In genomic region chr22:41383085-41383484, GRCh38 we compare ENCODE assay signal across 9 cellular contexts. TPM values are rescaled to one million over a fixed set of nuclear protein-coding genes. Genes with fewer than 3 reads are reported as not detected.
DNase-seq lines count a peak whose midpoint lies in the region; ATAC-seq and TF ChIP-seq lines count a peak whose summit lies in the region.
"Had no signal": no experiment of that assay in that cellular context is flagged by ENCODE, and none has a peak within 500 bp of the region (broad histone marks: within the 10 kb centered on the region; RNA-seq: fewer than 3 reads in every experiment).

No MANE protein-coding gene starts in this region.

- H3K9ac ChIP-seq in mucosa of rectum (ENCODE audit: low read depth in 1 of 2, low read length in 2 of 2) = peak overlapping the region; percentile 63 to 81

- peak overlapping the region in 9 of 10 donors; percentile 64 to 93 (median 84) for H3K4me3 ChIP-seq in heart right ventricle
- peak overlapping the region; percentile 82 for H3K4me3 ChIP-seq in mucosa of rectum (ENCODE audit: low read length in 2 of 2)
- H3K4me3 ChIP-seq in urinary bladder (ENCODE audit: low read depth, low read length) = peak overlapping the region; percentile 72

- H3K9me3 ChIP-seq in heart right ventricle = no peaks in the 10 kb centered on the region
- no peaks in the 10 kb centered on the region for H3K9me3 ChIP-seq in mucosa of rectum (ENCODE audit: control insufficient read depth in 2 of 2, low read length in 2 of 2)

- peak overlapping the region; percentile 23 for H3K4me3 Mint-ChIP-seq in MCF 10A (ENCODE audit: unreplicated experiment)

- 70 to 73% methylated on average over 5 of the region's 5 CpGs for WGBS in heart right ventricle, 2 donors
- 71% methylated on average over 5 of the region's 5 CpGs for WGBS in urinary bladder

- H3K27me3 ChIP-seq in heart right ventricle (no peaks in the 10 kb centered on the region), mucosa of rectum (ENCODE audit: control insufficient read depth in 2 of 2, insufficient read depth in 2 of 2, low read length in 2 of 2) (no peaks in the 10 kb centered on the region), foreskin keratinocyte (no peaks in the 10 kb centered on the region)

- H3K4me1 ChIP-seq in heart right ventricle (peaks cover 9 to 43% (median 24%) of the 10 kb centered on the region in 9 donors), mucosa of rectum (ENCODE audit: control insufficient read depth in 2 of 2, insufficient read depth in 2 of 2, low read length in 2 of 2) (peaks cover 21 to 35% of the 10 kb centered on the region in 2 donors), urinary bladder (ENCODE audit: insufficient read depth) (peaks cover 4% of the 10 kb centered on the region), foreskin keratinocyte (peaks cover 7% of the 10 kb centered on the region)

- no peak overlapping the region for H3K27ac Mint-ChIP-seq in MCF 10A (ENCODE audit: low read depth, unreplicated experiment)

- TF ChIP-seq CTCF in heart right ventricle (IDR thresholded peaks at IDR 0.05) (no peak), MCF 10A (IDR thresholded peaks at IDR 0.05; ENCODE audit: unreplicated experiment) (no peak), foreskin keratinocyte (conservative IDR thresholded peaks at IDR 0.05) (no peak)

- H3K9me3 Mint-ChIP-seq in MCF 10A (ENCODE audit: unreplicated experiment) = no peaks in the 10 kb centered on the region

- no peaks in the 10 kb centered on the region for H3K27me3 Mint-ChIP-seq in MCF 10A (ENCODE audit: insufficient read depth, unreplicated experiment)

- H3K4me1 Mint-ChIP-seq in MCF 10A (ENCODE audit: insufficient read depth, unreplicated experiment) = peaks cover 6% of the 10 kb centered on the region

- POLR2A ChIA-PET in MCF 10A (lab: Yijun Ruan, JAX) = interaction anchor here (1.0 to 1.2 kb wide), 3 partner anchors 17 to 284 kb away, joined by 3 read pairs; partner anchors contain the start of genes DESI1 and XRCC6

- H3K27ac ChIP-seq in heart right ventricle (peak overlapping the region; percentile 94 to 99 (median 96)), mucosa of rectum (ENCODE audit: low read depth in 2 of 2, low read length in 2 of 2) (peak overlapping the region; percentile 100), urinary bladder (ENCODE audit: low read depth) (peak overlapping the region; percentile 81), foreskin keratinocyte (no peak overlapping the region)

- no TSS peak for BruUV-seq in MCF 10A (replicated peaks; lab: Mats Ljungman, UMichigan)

- intact Hi-C loops in heart right ventricle (cut with DNase I) = loop anchor here in 3 of 10 donors (5.0 kb wide), 2 partner anchors 81 to 96 kb away; partner anchors contain the start of genes RANGAP1 (in 3 of the 3) and ZC3H7B (in 1 of the 3)
- intact Hi-C loops in cardiac septum (cut with DNase I) = loop anchor here (5.0 kb wide), 1 partner anchor 96 kb away; the partner anchor contains the start of gene RANGAP1
- intact Hi-C loops in MCF 10A (cut with micrococcal nuclease) = loop anchor here (10.0 kb wide), 1 partner anchor 98 kb away; the partner anchor contains the start of gene RANGAP1

- DNase-seq in heart right ventricle = no peak
- DNase-seq in cardiac septum (ENCODE audit: low spot score) = no peak
- DNase-seq in MCF 10A (ENCODE audit: unreplicated experiment) = no peak
- no peak for DNase-seq in foreskin keratinocyte
- DNase-seq in cerebellar cortex (ENCODE audit: low spot score) = no peak
- DNase-seq: NCI-H524 had no signal

- no peak for ATAC-seq in heart right ventricle
- ATAC-seq in GM21717 (IDR thresholded peaks at IDR 0.05; ENCODE audit: unreplicated experiment) = no peak
- no peak for ATAC-seq in foreskin keratinocyte

- CTCF ChIA-PET in MCF 10A (lab: Yijun Ruan, JAX) = no interaction called here

- peaks cover 7% of the 10 kb centered on the region for H3K36me3 Mint-ChIP-seq in MCF 10A (ENCODE audit: insufficient read depth, unreplicated experiment)

- H3K36me3 ChIP-seq in heart right ventricle = peaks cover 0 to 24% (median 8%) of the 10 kb centered on the region in 9 donors
- H3K36me3 ChIP-seq in mucosa of rectum (ENCODE audit: control insufficient read depth in 2 of 2, insufficient read depth in 2 of 2, low read length in 2 of 2) = peaks cover 6 to 7% of the 10 kb centered on the region in 2 donors
- H3K36me3 ChIP-seq in urinary bladder (ENCODE audit: insufficient read depth) = no peaks in the 10 kb centered on the region

RNA-seq across cellular contexts. Expression of gene TEF, which starts 1.3 kb away (rescaled TPM):
- total RNA-seq in heart right ventricle (10 to 100 TPM in 9 of 10 donors, 1 to 10 TPM in 1; 8.6 to 29.1 (median 18.4) TPM), cardiac septum (14.0 TPM), MCF 10A (2022) (2.2 and 4.2 TPM in 2 replicates), urinary bladder (9.0 TPM), foreskin keratinocyte (7.5 and 9.6 TPM in 2 replicates)
- polyA plus RNA-seq in heart right ventricle (10 to 100 TPM in 1 of 2 donors, 1 to 10 TPM in 1; 5.5 to 10.6 TPM), urinary bladder (32.1 TPM), foreskin keratinocyte (3.7 and 6.2 TPM in 2 replicates)
